In the genomic region with DNA sequence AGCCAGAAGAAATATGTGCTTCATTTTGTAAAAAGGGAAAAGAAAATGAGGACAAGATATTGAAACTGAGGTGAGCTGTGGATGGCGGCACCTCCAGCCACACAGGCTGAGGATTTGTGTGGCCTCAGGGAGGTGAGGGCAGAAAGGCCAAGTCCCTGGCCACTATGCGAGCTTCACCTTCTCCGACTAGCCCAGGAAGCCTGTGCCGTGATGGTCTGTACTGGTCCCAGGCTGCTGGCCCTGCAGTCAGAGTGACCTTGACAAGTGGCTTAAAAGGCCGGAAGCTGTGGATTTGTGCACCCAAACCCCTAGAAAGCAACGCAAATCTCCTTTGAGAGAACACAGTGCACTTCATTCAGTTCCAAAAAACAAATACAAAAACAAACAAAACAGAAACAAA, we compare ENCODE assay signal across 13 cellular contexts. TPM values are rescaled to one million over a fixed set of nuclear protein-coding genes. Genes with fewer than 3 reads are reported as not detected.
DNase-seq lines count a peak whose midpoint lies in the region; ATAC-seq, FAIRE-seq and TF ChIP-seq lines count a peak whose summit lies in the region.
"Had no signal": no experiment of that assay in that cellular context is flagged by ENCODE, and none has a peak within 500 bp of the region (broad histone marks: within the 10 kb centered on the region; RNA-seq: fewer than 3 reads in every experiment).

No MANE protein-coding gene starts in this region.

- no peak for TF ChIP-seq POLR2A in esophagus muscularis mucosa (IDR thresholded peaks at IDR 0.05; ENCODE audit: low read depth)
- TF ChIP-seq POLR2A in vagina (IDR thresholded peaks at IDR 0.05), result no peak

- H3K27me3 Mint-ChIP-seq in endodermal cell (ENCODE audit: insufficient read depth), result no peaks in the 10 kb centered on the region

- no peak for TF ChIP-seq CTCF in left ventricle myocardium inferior (IDR thresholded peaks at IDR 0.05; ENCODE audit: borderline replicate concordance)
- no peak for TF ChIP-seq CTCF in esophagus muscularis mucosa (IDR thresholded peaks at IDR 0.05)
- no peak for TF ChIP-seq CTCF in pancreas (IDR thresholded peaks at IDR 0.05)
- TF ChIP-seq CTCF in vagina (IDR thresholded peaks at IDR 0.05), result no peak
- no peak for TF ChIP-seq CTCF in endodermal cell (conservative IDR thresholded peaks at IDR 0.05)

- no peak for DNase-seq in left ventricle myocardium inferior
- DNase-seq in cardiac septum (ENCODE audit: low spot score), result no peak
- no peak for DNase-seq in esophagus muscularis mucosa (ENCODE audit: extremely low spot score)
- no peak for DNase-seq in pancreas
- DNase-seq in vagina (ENCODE audit: extremely low spot score in 2 of 2), result no peak
- DNase-seq in head of caudate nucleus, result no peak
- no peak for DNase-seq in NCI-H82 (lab: John Stamatoyannopoulos, UW)
- DNase-seq in endodermal cell, result no peak
- DNase-seq: DMS153, kidney, NCI-H2029, NCI-H748 treated with DMSO at 0.1 percent for 48 hours had no signal

- H3K36me3 Mint-ChIP-seq in endodermal cell (ENCODE audit: low read depth), result peaks cover 60% of the 10 kb centered on the region

- TF ChIP-seq EP300 in esophagus muscularis mucosa (IDR thresholded peaks at IDR 0.05), result no peak

- H3K4me3 ChIP-seq in left ventricle myocardium inferior (peak overlapping the region; percentile 68), esophagus muscularis mucosa (peak overlapping the region in 2 of 4 donors; percentile 54 to 57), pancreas (no peak overlapping the region), vagina (peak overlapping the region in 1 of 2 donors; percentile 28), endodermal cell (ENCODE audit: low read length) (no peak overlapping the region)

- FAIRE-seq in pancreas (lab: Jason Lieb, UNC), result no peak
- FAIRE-seq: kidney had no signal

- H3K9me3 Mint-ChIP-seq in endodermal cell, result peaks cover 19% of the 10 kb centered on the region

- H3K9me3 ChIP-seq in left ventricle myocardium inferior (replicated peaks) (no peaks in the 10 kb centered on the region), esophagus muscularis mucosa (no peaks in the 10 kb centered on the region), pancreas (no peaks in the 10 kb centered on the region), vagina (no peaks in the 10 kb centered on the region), endodermal cell (ENCODE audit: control insufficient read depth, low read length) (peaks cover 18% of the 10 kb centered on the region)
- H3K9me3 ChIP-seq: gastroesophageal sphincter had no signal

- H3K36me3 ChIP-seq in left ventricle myocardium inferior (peaks cover 5% of the 10 kb centered on the region), esophagus muscularis mucosa (peaks cover 0 to 35% (median 17%) of the 10 kb centered on the region in 4 donors), pancreas (no peaks in the 10 kb centered on the region), vagina (no peaks in the 10 kb centered on the region), endodermal cell (ENCODE audit: control insufficient read depth, insufficient read depth, low read length) (peaks cover 68% of the 10 kb centered on the region)

- WGBS in esophagus muscularis mucosa, result 89% methylated on average over 6 of the region's 6 CpGs
- WGBS in pancreas, 2 donors, result 65 to 67% methylated on average over 6 of the region's 6 CpGs
- WGBS in endodermal cell (ENCODE audit: insufficient coverage in 1 of 2, insufficient read length in 1 of 2), 2 experiments, result 94 to 100% methylated on average over 2 to 6 of the region's 6 CpGs

- H3K27ac ChIP-seq in left ventricle myocardium inferior (replicated peaks) (peak overlapping the region; percentile 79), esophagus muscularis mucosa (replicated peaks in 1 of 4) (peak overlapping the region in 3 of 4 donors; percentile 75 to 78 (median 76)), pancreas (no peak overlapping the region), vagina (peak overlapping the region; percentile 80), endodermal cell (ENCODE audit: low read depth, low read length) (no peak overlapping the region)

- no peak overlapping the region for H3K9ac ChIP-seq in endodermal cell (ENCODE audit: extremely low read depth, low read length, poor library complexity, severe bottlenecking)

- H3K4me3 Mint-ChIP-seq in endodermal cell, result no peak overlapping the region

- peaks cover 8% of the 10 kb centered on the region for H3K4me1 ChIP-seq in left ventricle myocardium inferior
- H3K4me1 ChIP-seq in esophagus muscularis mucosa, result peaks cover 6 to 17% (median 12%) of the 10 kb centered on the region in 4 donors
- H3K4me1 ChIP-seq in pancreas, result no peaks in the 10 kb centered on the region
- H3K4me1 ChIP-seq in vagina, result no peaks in the 10 kb centered on the region
- no peaks in the 10 kb centered on the region for H3K4me1 ChIP-seq in endodermal cell (ENCODE audit: control insufficient read depth, insufficient read depth, low read length)

- ATAC-seq in pancreas, result peak in 3 of 4 donors; percentile 15 to 30 (median 23)

- H3K27me3 ChIP-seq in left ventricle myocardium inferior (ENCODE audit: low read depth) (no peaks in the 10 kb centered on the region), esophagus muscularis mucosa (no peaks in the 10 kb centered on the region), pancreas (no peaks in the 10 kb centered on the region), vagina (no peaks in the 10 kb centered on the region), endodermal cell (ENCODE audit: control insufficient read depth, insufficient read depth, low read length, poor library complexity, severe bottlenecking) (no peaks in the 10 kb centered on the region)
- H3K27me3 ChIP-seq: gastroesophageal sphincter had no signal

- H3K27ac Mint-ChIP-seq in endodermal cell, result no peak overlapping the region

- H3K4me1 Mint-ChIP-seq in endodermal cell, result peaks cover 7% of the 10 kb centered on the region

- intact Hi-C loops in left ventricle myocardium inferior (cut with micrococcal nuclease), result no loop called here
- intact Hi-C loops in cardiac septum (cut with DNase I), result no loop called here
- intact Hi-C loops in esophagus muscularis mucosa (cut with DNase I), result no loop called here
- intact Hi-C loops in pancreas (cut with DNase I), result no loop called here
- intact Hi-C loops in vagina (cut with DNase I), result no loop called here
- intact Hi-C loops in head of caudate nucleus (cut with DNase I), result no loop called here

RNA-seq across cellular contexts. Expression of gene WDR27, which starts 48.1 kb away (rescaled TPM):
- 9.1 TPM for total RNA-seq in left ventricle myocardium inferior
- total RNA-seq in cardiac septum, result 7.2 TPM
- 10 to 100 TPM in 3 of 4 donors, 1 to 10 TPM in 1; 9.3 to 18.4 (median 14.4) TPM for total RNA-seq in esophagus muscularis mucosa
- total RNA-seq in pancreas, result 10 to 100 TPM in 5 of 6 donors, 1 to 10 TPM in 1; 9.6 to 32.2 (median 14.9) TPM
- polyA plus RNA-seq in pancreas, result 10 to 100 TPM; 25.5 to 43.1 TPM
- 41.5 TPM for total RNA-seq in vagina
- total RNA-seq in endodermal cell, result 100 to 1,000 TPM in 1 of 2 donors, 10 to 100 TPM in 1; 94.4 to 110 TPM
- 93.7 TPM for polyA plus RNA-seq in endodermal cell (2013, experiment 1 of 2)
- polyA plus RNA-seq in endodermal cell (2013, experiment 2 of 2), result 75.1 TPM

RNA-seq across cellular contexts. Expression of gene C6orf120, which starts 48.2 kb away (rescaled TPM):
- total RNA-seq in left ventricle myocardium inferior, result 14.0 TPM
- total RNA-seq in cardiac septum, result 13.6 TPM
- 10 to 100 TPM; 25.3 to 35.6 (median 31.2) TPM for total RNA-seq in esophagus muscularis mucosa
- total RNA-seq in pancreas, result 10 to 100 TPM in 4 of 6 donors, 1 to 10 TPM in 2; 7.9 to 15.5 (median 13.9) TPM
- polyA plus RNA-seq in pancreas, result 1 to 10 TPM; 2.9 to 6.9 TPM
- total RNA-seq in vagina, result 21.4 TPM
- 10 to 100 TPM; 24.0 to 29.7 TPM for total RNA-seq in endodermal cell
- 36.7 TPM for polyA plus RNA-seq in endodermal cell (2013, experiment 1 of 2)
- 32.7 TPM for polyA plus RNA-seq in endodermal cell (2013, experiment 2 of 2)

Comparison
In these comparisons a context has a peak if more than half of its experiments do, and no peak if none do; other contexts are left out.
1. H3K27ac ChIP-seq: peak in left ventricle myocardium inferior (single experiment), esophagus muscularis mucosa (3 of 4) and vagina (single experiment); none in pancreas (0 of 4) and endodermal cell (single experiment).